8 cellular contexts compared by ENCODE assay signal in genomic region chr3:172836390-172836997, GRCh38.
A peak's percentile ranks its signal among the peaks of the same experiment; 100 is the strongest.
DNase-seq lines count a peak whose midpoint lies in the region; ATAC-seq and FAIRE-seq lines count a peak whose summit lies in the region.

No MANE protein-coding gene starts in this region.

- H3K27ac Mint-ChIP-seq in stimulated activated naive B cell treated with anti-CD40 and anti-IgM and Interleukin-4, amounts not matched to agents 10 μg/mL and 1 μg/mL and 100 μg/mL, for 72 hours, result no peak overlapping the region
- H3K27ac Mint-ChIP-seq in activated CD4-positive, alpha-beta memory T cell treated with anti-CD3 and anti-CD28 coated beads, Interleukin-2, amount 10 ng/mL, durations not matched to agents 7 days and 5 days, result no peak overlapping the region

- CTCF ChIA-PET in activated CD4-positive, alpha-beta memory T cell treated with anti-CD3 and anti-CD28 coated beads, Interleukin-2, amount 10 ng/mL, durations not matched to agents 7 days and 5 days (lab: Charles Lee), result interaction anchor here (1.0 kb wide), 1 partner anchor 11 kb away, joined by 3 read pairs; no protein-coding TSS in a partner anchor

- no peaks in the 10 kb centered on the region for H3K9me3 Mint-ChIP-seq in stimulated activated naive B cell treated with anti-CD40 and anti-IgM and Interleukin-4, amounts not matched to agents 10 μg/mL and 1 μg/mL and 100 μg/mL, for 72 hours
- no peaks in the 10 kb centered on the region for H3K9me3 Mint-ChIP-seq in activated CD4-positive, alpha-beta memory T cell treated with anti-CD3 and anti-CD28 coated beads, Interleukin-2, amount 10 ng/mL, durations not matched to agents 7 days and 5 days

- intact Hi-C loops in Right ventricle myocardium superior (cut with DNase I), result loop anchor here (10.0 kb wide), 1 partner anchor 208 kb away; no protein-coding TSS in a partner anchor

- DNase-seq in GM04504 (ENCODE audit: low read depth) (peak; percentile 15), NCI-H128 (lab: John Stamatoyannopoulos, UW; ENCODE audit: unreplicated experiment) (peak; percentile 55), Right ventricle myocardium superior (no peak)
- DNase-seq in stimulated activated naive B cell treated with anti-CD40 and anti-IgM and Interleukin-4, amounts not matched to agents 10 μg/mL and 1 μg/mL and 100 μg/mL, for 72 hours, result no peak
- no peak for DNase-seq in activated naive CD4-positive, alpha-beta T cell (lab: John Stamatoyannopoulos, UW)
- no peak for DNase-seq in activated CD4-positive, alpha-beta memory T cell treated with anti-CD3 and anti-CD28 coated beads, Interleukin-2, amount 10 ng/mL, durations not matched to agents 7 days and 5 days

- peak; percentile 69 for ATAC-seq in GM21786 (IDR thresholded peaks at IDR 0.05; ENCODE audit: unreplicated experiment)
- peak; percentile 71 for ATAC-seq in Right ventricle myocardium superior (ENCODE audit: poor library complexity)
- ATAC-seq in stimulated activated naive B cell treated with anti-CD40 and anti-IgM and Interleukin-4, amounts not matched to agents 10 μg/mL and 1 μg/mL and 100 μg/mL, for 72 hours (replicated peaks), result peak; percentile 48 to 61

- H3K36me3 Mint-ChIP-seq in stimulated activated naive B cell treated with anti-CD40 and anti-IgM and Interleukin-4, amounts not matched to agents 10 μg/mL and 1 μg/mL and 100 μg/mL, for 72 hours, result no peaks in the 10 kb centered on the region
- H3K36me3 Mint-ChIP-seq in activated CD4-positive, alpha-beta memory T cell treated with anti-CD3 and anti-CD28 coated beads, Interleukin-2, amount 10 ng/mL, durations not matched to agents 7 days and 5 days (ENCODE audit: low read depth), result no peaks in the 10 kb centered on the region

- no peaks in the 10 kb centered on the region for H3K4me1 Mint-ChIP-seq in stimulated activated naive B cell treated with anti-CD40 and anti-IgM and Interleukin-4, amounts not matched to agents 10 μg/mL and 1 μg/mL and 100 μg/mL, for 72 hours
- H3K4me1 Mint-ChIP-seq in activated CD4-positive, alpha-beta memory T cell treated with anti-CD3 and anti-CD28 coated beads, Interleukin-2, amount 10 ng/mL, durations not matched to agents 7 days and 5 days, result no peaks in the 10 kb centered on the region

- POLR2A ChIA-PET in activated CD4-positive, alpha-beta memory T cell treated with anti-CD3 and anti-CD28 coated beads, Interleukin-2, amount 10 ng/mL, durations not matched to agents 7 days and 5 days (lab: Charles Lee), result no interaction called here

- FAIRE-seq in TTC549 (lab: Jason Lieb, UNC), result peak; percentile 48

- H3K27me3 Mint-ChIP-seq in stimulated activated naive B cell treated with anti-CD40 and anti-IgM and Interleukin-4, amounts not matched to agents 10 μg/mL and 1 μg/mL and 100 μg/mL, for 72 hours, result peaks cover 6 to 8% of the 10 kb centered on the region in 2 donors
- peaks cover 13% of the 10 kb centered on the region for H3K27me3 Mint-ChIP-seq in activated CD4-positive, alpha-beta memory T cell treated with anti-CD3 and anti-CD28 coated beads, Interleukin-2, amount 10 ng/mL, durations not matched to agents 7 days and 5 days

- no peak overlapping the region for H3K4me3 Mint-ChIP-seq in stimulated activated naive B cell treated with anti-CD40 and anti-IgM and Interleukin-4, amounts not matched to agents 10 μg/mL and 1 μg/mL and 100 μg/mL, for 72 hours
- no peak overlapping the region for H3K4me3 Mint-ChIP-seq in activated CD4-positive, alpha-beta memory T cell treated with anti-CD3 and anti-CD28 coated beads, Interleukin-2, amount 10 ng/mL, durations not matched to agents 7 days and 5 days

Comparison
In these comparisons a context has a peak if more than half of its experiments do, and no peak if none do; other contexts are left out.
1. DNase-seq: peak in GM04504 (single experiment) and NCI-H128 (single experiment); none in Right ventricle myocardium superior (single experiment), stimulated activated naive B cell treated with anti-CD40 and anti-IgM and Interleukin-4, amounts not matched to agents 10 μg/mL and 1 μg/mL and 100 μg/mL, for 72 hours (single experiment), activated naive CD4-positive, alpha-beta T cell (0 of 4) and activated CD4-positive, alpha-beta memory T cell treated with anti-CD3 and anti-CD28 coated beads, Interleukin-2, amount 10 ng/mL, durations not matched to agents 7 days and 5 days (single experiment).
2. Peak in every context shown above with its lines, with median percentiles within 50 percentile points of each other: ATAC-seq.